ENCODE assay signal across 17 cellular contexts in the genomic region with DNA sequence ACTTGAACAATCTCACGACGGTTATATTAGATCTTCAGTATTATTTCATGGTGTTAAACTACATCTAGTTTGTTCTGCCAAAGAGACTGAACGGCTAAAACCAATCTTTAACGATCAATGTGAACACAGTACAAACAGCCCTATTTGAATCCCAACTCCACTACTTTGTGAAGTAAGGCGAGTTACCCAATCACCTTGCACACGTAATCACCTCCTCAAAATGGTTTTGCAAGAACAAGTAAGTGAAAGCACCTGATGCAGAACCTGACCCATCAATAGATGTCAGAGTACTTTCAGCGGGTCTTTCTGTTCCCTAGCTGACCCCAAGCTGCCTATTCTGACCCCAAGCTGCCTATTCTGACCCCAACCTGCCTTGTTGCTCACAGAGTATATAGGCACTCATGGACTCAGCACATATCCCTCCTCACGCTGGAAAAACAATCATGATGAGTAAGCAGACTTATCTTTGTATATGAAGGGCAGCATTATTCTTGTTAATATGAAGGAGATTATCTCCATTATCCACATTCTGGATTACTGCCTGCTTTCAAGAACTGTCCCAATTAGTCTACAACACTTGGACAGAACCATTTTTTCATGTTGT. TPM values are rescaled to one million over a fixed set of nuclear protein-coding genes. Genes with fewer than 3 reads are reported as not detected.
DNase-seq lines count a peak whose midpoint lies in the region; TF ChIP-seq lines count a peak whose summit lies in the region.
"Had no signal": no experiment of that assay in that cellular context is flagged by ENCODE, and none has a peak within 500 bp of the region (broad histone marks: within the 10 kb centered on the region; RNA-seq: fewer than 3 reads in every experiment).

No MANE protein-coding gene starts in this region.

- H4K8ac ChIP-seq in trophoblast cell (ENCODE audit: low read depth, low read length) = no peak overlapping the region

- H3K23ac ChIP-seq in trophoblast cell (ENCODE audit: low read length) = no peak overlapping the region

- no peak overlapping the region for H4K12ac ChIP-seq in trophoblast cell (ENCODE audit: low read depth, low read length)

- H3K27me3 ChIP-seq in trophoblast cell (ENCODE audit: insufficient read depth, low read length) (no peaks in the 10 kb centered on the region), vagina (no peaks in the 10 kb centered on the region)
- H3K27me3 ChIP-seq: body of pancreas, heart left ventricle, tibial artery had no signal

- no peak overlapping the region for H3K14ac ChIP-seq in trophoblast cell (ENCODE audit: low read length)

- peaks cover 11% of the 10 kb centered on the region for H3K79me1 ChIP-seq in trophoblast cell (ENCODE audit: low read length)

- no peak overlapping the region for H2AK5ac ChIP-seq in trophoblast cell (ENCODE audit: low read length)

- no peak overlapping the region for H3K4me2 ChIP-seq in trophoblast cell (ENCODE audit: low read length)

- H3K4me1 Mint-ChIP-seq in HFFc6 (ENCODE audit: low read depth) (peaks cover 63% of the 10 kb centered on the region), endothelial cell (ENCODE audit: unreplicated experiment) (peaks cover 41% of the 10 kb centered on the region)

- H3K36me3 ChIP-seq in trophoblast cell (ENCODE audit: control insufficient read depth in 1 of 2, insufficient read depth in 2 of 2, low read length in 2 of 2) (no peaks in the 10 kb centered on the region), vagina (no peaks in the 10 kb centered on the region)
- H3K36me3 ChIP-seq: heart left ventricle, tibial artery had no signal

- H2BK12ac ChIP-seq in trophoblast cell (ENCODE audit: low read length) = no peak overlapping the region

- H3K9me3 Mint-ChIP-seq in HFFc6 (no peaks in the 10 kb centered on the region), endothelial cell (ENCODE audit: unreplicated experiment) (no peaks in the 10 kb centered on the region)

- H4K91ac ChIP-seq in trophoblast cell (ENCODE audit: low read depth, low read length) = no peak overlapping the region

- TF ChIP-seq CTCF in HFFc6 (IDR thresholded peaks at IDR 0.05) = no peak
- TF ChIP-seq CTCF in endothelial cell (IDR thresholded peaks at IDR 0.05; ENCODE audit: unreplicated experiment) = no peak
- no peak for TF ChIP-seq CTCF in vagina (IDR thresholded peaks at IDR 0.05)

- no peak overlapping the region for H2BK5ac ChIP-seq in trophoblast cell (ENCODE audit: low read depth, low read length, poor library complexity)

- H3K18ac ChIP-seq in trophoblast cell (ENCODE audit: low read length) = no peak overlapping the region

- H3K36me3 Mint-ChIP-seq in HFFc6 (ENCODE audit: low read depth) = peaks cover 19% of the 10 kb centered on the region; the same call in 1 of the 2 replicates
- no peaks in the 10 kb centered on the region for H3K36me3 Mint-ChIP-seq in endothelial cell (ENCODE audit: low read depth, unreplicated experiment)

- TF ChIP-seq POLR2A in vagina (IDR thresholded peaks at IDR 0.05) = no peak

- H3K4ac ChIP-seq in trophoblast cell (ENCODE audit: low read depth, low read length) = peak overlapping the region; percentile 4

- H3K27ac ChIP-seq in trophoblast cell (ENCODE audit: low read depth, low read length) (no peak overlapping the region), vagina (no peak overlapping the region)
- H3K27ac ChIP-seq: body of pancreas, heart left ventricle, skin epidermis, tibial artery had no signal

- peak overlapping the region; percentile 10; the same call in 1 of the 2 replicates for H3K27ac Mint-ChIP-seq in HFFc6
- H3K27ac Mint-ChIP-seq in endothelial cell (ENCODE audit: unreplicated experiment) = peak overlapping the region; percentile 76
- H3K27ac Mint-ChIP-seq: activated CD4-positive, alpha-beta T cell treated with anti-CD3 and anti-CD28 coated beads for 36 hours; activated naive CD4-positive, alpha-beta T cell treated with anti-CD3 and anti-CD28 coated beads for 36 hours had no signal

- H3K27me3 Mint-ChIP-seq in HFFc6 (ENCODE audit: insufficient read depth) (no peaks in the 10 kb centered on the region), endothelial cell (ENCODE audit: unreplicated experiment) (peaks cover 3% of the 10 kb centered on the region)
- H3K27me3 Mint-ChIP-seq: activated CD4-positive, alpha-beta T cell treated with anti-CD3 and anti-CD28 coated beads for 36 hours had no signal

- no CpG with 5 or more reads among the region's 8 CpGs for WGBS in trophoblast cell (ENCODE audit: extremely low coverage, insufficient coverage, insufficient read length)

- no peak overlapping the region for H2AFZ ChIP-seq in trophoblast cell (ENCODE audit: insufficient read depth, low read length, poor library complexity)

- peaks cover 17% of the 10 kb centered on the region for H3K79me2 ChIP-seq in trophoblast cell (ENCODE audit: control insufficient read depth, insufficient read depth, low read length, poor library complexity)

- H2BK120ac ChIP-seq in trophoblast cell (ENCODE audit: insufficient read depth, low read length, poor library complexity) = no peak overlapping the region

- no peaks in the 10 kb centered on the region for H3K9me3 ChIP-seq in trophoblast cell (ENCODE audit: insufficient read depth, low read depth, low read length)
- no peaks in the 10 kb centered on the region for H3K9me3 ChIP-seq in vagina
- H3K9me3 ChIP-seq: body of pancreas, tibial artery had no signal

- H3K4me3 Mint-ChIP-seq in HFFc6 (no peak overlapping the region), endothelial cell (ENCODE audit: unreplicated experiment) (no peak overlapping the region)
- H3K4me3 Mint-ChIP-seq: activated CD4-positive, alpha-beta T cell treated with anti-CD3 and anti-CD28 coated beads for 36 hours had no signal

- H3K4me1 ChIP-seq in trophoblast cell (ENCODE audit: control insufficient read depth in 1 of 2, insufficient read depth in 2 of 2, low read length in 2 of 2) = peaks cover 8 to 10% of the 10 kb centered on the region in 2 experiments
- H3K4me1 ChIP-seq in vagina = peaks cover 34% of the 10 kb centered on the region

- intact Hi-C loops in vagina (cut with DNase I) = no loop called here

- DNase-seq in D341Med (ENCODE audit: low spot score) (peak; percentile 25), HFFc6 (no peak), endothelial cell (ENCODE audit: low spot score) (no peak), trophoblast cell (peak; percentile 13 to 51), vagina (ENCODE audit: extremely low spot score in 2 of 2) (no peak), NCI-H1436 (lab: John Stamatoyannopoulos, UW) (no peak), activated T-cell treated with anti-CD3 and anti-CD28 coated beads for 4 hours (no peak), NCI-H226 (no peak)
- DNase-seq: activated CD4-positive, alpha-beta T cell treated with anti-CD3 and anti-CD28 coated beads for 36 hours; activated naive CD4-positive, alpha-beta T cell treated with anti-CD3 and anti-CD28 coated beads for 36 hours; heart left ventricle; NCI-H524 treated with DMSO at 0.1 percent for 48 hours; occipital lobe; stimulated activated CD4-positive, alpha-beta T cell treated with anti-CD3 and anti-CD28 coated beads, Interleukin-4, amount 100 ng/mL, for 4 hours; tibial artery had no signal

- no peak overlapping the region for H3K9ac ChIP-seq in trophoblast cell (ENCODE audit: low read length)

- H3K4me3 ChIP-seq in trophoblast cell (ENCODE audit: low read depth, low read length) (no peak overlapping the region), vagina (no peak overlapping the region)
- H3K4me3 ChIP-seq: body of pancreas, heart left ventricle, skin epidermis, tibial artery had no signal

RNA-seq across cellular contexts. Expression of a gene that starts 3.8 kb away (rescaled TPM):
- total RNA-seq in HFFc6 (2021; fragmentation: NEBNext Ultra II Directional; extraction: Animal tissue kit (Norgen Biotek cat#: 25700)) = 100 to 1,000 TPM in 3 of 6 experiments, 10 to 100 TPM in 3; 93.5 to 105 (median 98.1) TPM
- total RNA-seq in endothelial cell (ENCODE audit: unreplicated experiment) (87.2 TPM), vagina (54.0 TPM)
- polyA plus RNA-seq in trophoblast cell (2013) = 53.7 and 54.8 TPM in 2 replicates

RNA-seq across cellular contexts. Expression of a gene that starts 53.1 kb away (rescaled TPM):
- total RNA-seq in HFFc6 (2021; fragmentation: NEBNext Ultra II Directional; extraction: Animal tissue kit (Norgen Biotek cat#: 25700)) = 10 to 100 TPM in 3 of 6 experiments, 1 to 10 TPM in 3; 5.2 to 11.0 (median 9.7) TPM
- total RNA-seq in endothelial cell (ENCODE audit: unreplicated experiment) = 2.7 TPM
- polyA plus RNA-seq in trophoblast cell (2013) = 1.2 TPM in 2 replicates
- total RNA-seq in vagina = 19.4 TPM

RNA-seq across cellular contexts. Expression of a gene that starts 53.2 kb away (rescaled TPM):
- 10 to 100 TPM in 5 of 6 experiments, 1 to 10 TPM in 1; 6.2 to 16.7 (median 15.6) TPM for total RNA-seq in HFFc6 (2021; fragmentation: NEBNext Ultra II Directional; extraction: Animal tissue kit (Norgen Biotek cat#: 25700))
- total RNA-seq in endothelial cell (ENCODE audit: unreplicated experiment) (6.0 TPM), vagina (17.7 TPM)
- polyA plus RNA-seq in trophoblast cell (2013) = 2.6 and 2.8 TPM in 2 replicates

Comparison
In these comparisons a context has a peak if more than half of its experiments do, and no peak if none do; other contexts are left out.
1. DNase-seq: peak in D341Med (single experiment) and trophoblast cell (2 of 2); none in HFFc6 (single experiment), endothelial cell (single experiment), vagina (0 of 2), NCI-H1436 (single experiment), activated T-cell treated with anti-CD3 and anti-CD28 coated beads for 4 hours (single experiment) and NCI-H226 (single experiment).